ENCODE assay signal across 33 cellular contexts in the genomic region with DNA sequence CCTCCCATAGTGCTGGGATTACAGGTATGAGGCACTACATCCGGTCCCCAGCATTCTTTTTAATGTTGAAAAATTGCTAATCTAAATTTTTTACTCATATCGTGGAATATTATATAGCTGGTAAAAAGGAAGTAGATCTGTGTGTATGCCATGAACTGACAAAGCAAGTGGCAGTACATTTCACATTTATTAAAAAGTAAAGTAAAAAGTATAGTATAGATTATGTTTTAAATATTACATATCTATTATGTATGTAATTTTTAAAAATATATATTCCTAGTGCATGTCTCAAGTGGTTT.
"Had no signal": no experiment of that assay in that cellular context is flagged by ENCODE, and none has a peak within 500 bp of the region (broad histone marks: within the 10 kb centered on the region; RNA-seq: fewer than 3 reads in every experiment).

No MANE protein-coding gene starts in this region.

- H3K27ac ChIP-seq: adrenal gland, body of pancreas, epithelial cell of prostate, esophagus squamous epithelium, gastroesophageal sphincter, heart right ventricle, WERI-Rb-1 had no signal

- H3K9me3 ChIP-seq: adrenal gland, body of pancreas, esophagus squamous epithelium, gastroesophageal sphincter had no signal

- H3K27me3 Mint-ChIP-seq: activated B cell treated with CpG ODN at 0.5 μM for 24 hours; activated CD8-positive, alpha-beta T cell treated with anti-CD3 and anti-CD28 coated beads for 36 hours; activated naive CD4-positive, alpha-beta T cell treated with anti-CD3 and anti-CD28 coated beads, Interleukin-2, amount 50 U/mL, for 24 hours; activated naive CD8-positive, alpha-beta T cell treated with anti-CD3 and anti-CD28 coated beads for 36 hours; activated naive CD8-positive, alpha-beta T cell treated with anti-CD3 and anti-CD28 coated beads, Interleukin-2, amount 50 U/mL, for 24 hours; effector memory CD8-positive, alpha-beta T cell; T-helper 17 cell had no signal

- H3K4me1 ChIP-seq: body of pancreas, esophagus squamous epithelium, gastroesophageal sphincter, heart right ventricle had no signal

- H3K4me3 Mint-ChIP-seq: activated B cell treated with CpG ODN at 0.5 μM for 24 hours; activated CD8-positive, alpha-beta T cell treated with anti-CD3 and anti-CD28 coated beads for 36 hours; activated naive CD4-positive, alpha-beta T cell treated with anti-CD3 and anti-CD28 coated beads for 36 hours; activated naive CD4-positive, alpha-beta T cell treated with anti-CD3 and anti-CD28 coated beads, Interleukin-2, amount 50 U/mL, for 24 hours; activated naive CD8-positive, alpha-beta T cell treated with anti-CD3 and anti-CD28 coated beads for 36 hours; activated naive CD8-positive, alpha-beta T cell treated with anti-CD3 and anti-CD28 coated beads, Interleukin-2, amount 50 U/mL, for 24 hours; activated T-cell treated with anti-CD3 and anti-CD28 coated beads, Interleukin-2, amount 50 U/mL, for 4 hours; activated T-helper 1 cell treated with anti-CD3 and anti-CD28 coated beads, Interleukin-12 subunit alpha, Interleukin-12 subunit beta, Interleukin-2, Interleukin-4 antibody, amounts not matched to agents 30 ng/mL and 10 ng/mL and 1 ng/mL, durations not matched to agents 14 hours and 24 hours and 36 hours; effector memory CD8-positive, alpha-beta T cell; T-helper 17 cell; T-helper 2 cell treated with Interferon-gamma antibody and Interleukin-4, amounts not matched to agents 5 μg/mL and 100 μg/mL, for 36 hours had no signal

- H3K27ac Mint-ChIP-seq: activated B cell treated with CpG ODN at 0.5 μM for 24 hours; activated CD8-positive, alpha-beta T cell treated with anti-CD3 and anti-CD28 coated beads for 36 hours; activated naive CD4-positive, alpha-beta T cell treated with anti-CD3 and anti-CD28 coated beads for 36 hours; activated naive CD4-positive, alpha-beta T cell treated with anti-CD3 and anti-CD28 coated beads, Interleukin-2, amount 50 U/mL, for 24 hours; activated naive CD8-positive, alpha-beta T cell treated with anti-CD3 and anti-CD28 coated beads for 36 hours; activated naive CD8-positive, alpha-beta T cell treated with anti-CD3 and anti-CD28 coated beads, Interleukin-2, amount 50 U/mL, for 24 hours; activated T-helper 1 cell treated with anti-CD3 and anti-CD28 coated beads, Interleukin-12 subunit alpha, Interleukin-12 subunit beta, Interleukin-2, Interleukin-4 antibody, amounts not matched to agents 30 ng/mL and 10 ng/mL and 1 ng/mL, durations not matched to agents 14 hours and 24 hours and 36 hours; activated T-helper 2 cell treated with anti-CD3 and anti-CD28 coated beads, Interferon-gamma antibody, Interleukin-2, Interleukin-4, amounts not matched to agents 10 μg/mL and 5 μg/mL and 100 μg/mL, durations not matched to agents 14 hours and 24 hours and 36 hours; T-helper 17 cell; T-helper 2 cell treated with Interferon-gamma antibody and Interleukin-4, amounts not matched to agents 5 μg/mL and 100 μg/mL, for 36 hours had no signal

- H3K9me3 Mint-ChIP-seq: activated B cell treated with CpG ODN at 0.5 μM for 24 hours; activated naive CD4-positive, alpha-beta T cell treated with anti-CD3 and anti-CD28 coated beads, Interleukin-2, amount 50 U/mL, for 24 hours; activated naive CD8-positive, alpha-beta T cell treated with anti-CD3 and anti-CD28 coated beads for 36 hours; activated naive CD8-positive, alpha-beta T cell treated with anti-CD3 and anti-CD28 coated beads, Interleukin-2, amount 50 U/mL, for 24 hours; activated T-cell treated with anti-CD3 and anti-CD28 coated beads, Interleukin-2, amount 50 U/mL, for 4 hours; activated T-helper 2 cell treated with anti-CD3 and anti-CD28 coated beads, Interferon-gamma antibody, Interleukin-2, Interleukin-4, amounts not matched to agents 10 μg/mL and 5 μg/mL and 100 μg/mL, durations not matched to agents 14 hours and 24 hours and 36 hours; effector memory CD8-positive, alpha-beta T cell; T-helper 2 cell treated with Interferon-gamma antibody and Interleukin-4, amounts not matched to agents 5 μg/mL and 100 μg/mL, for 36 hours had no signal

- DNase-seq: activated B cell treated with CpG ODN at 0.5 μM for 24 hours; activated CD4-positive, alpha-beta T cell treated with anti-CD3 and anti-CD28 coated beads for 48 hours; activated CD4-positive, alpha-beta T cell treated with anti-CD3 and anti-CD28 coated beads, Interleukin-2, amount 50 U/mL, for 1 hour; activated CD4-positive, alpha-beta T cell treated with anti-CD3 and anti-CD28 coated beads, Interleukin-2, amount 50 U/mL, for 48 hours; activated CD8-positive, alpha-beta memory T cell treated with anti-CD3 and anti-CD28 coated beads for 24 hours; activated CD8-positive, alpha-beta T cell treated with anti-CD3 and anti-CD28 coated beads for 36 hours; activated effector memory CD4-positive, alpha-beta T cell treated with anti-CD3 and anti-CD28 coated beads, Interleukin-2, amount 50 U/mL, for 16 hours; activated naive CD4-positive, alpha-beta T cell treated with anti-CD3 and anti-CD28 coated beads for 36 hours; activated naive CD8-positive, alpha-beta T cell treated with anti-CD3 and anti-CD28 coated beads for 36 hours; activated naive CD8-positive, alpha-beta T cell treated with anti-CD3 and anti-CD28 coated beads, Interleukin-2, amount 50 U/mL, for 24 hours; activated T-cell treated with anti-CD3 and anti-CD28 coated beads, Interleukin-2, amount 50 U/mL, for 4 hours; adrenal gland; amygdala; aorta; body of pancreas; caudate nucleus; cortex of kidney; dermis blood vessel endothelial cell; effector CD4-positive, alpha-beta T cell; effector memory CD8-positive, alpha-beta T cell; esophagus squamous epithelium; foreskin melanocyte; heart right ventricle; T-helper 17 cell; T1000; WERI-Rb-1 had no signal

- H3K4me3 ChIP-seq: adrenal gland, body of pancreas, esophagus squamous epithelium, gastroesophageal sphincter, heart right ventricle had no signal

- H3K4me1 Mint-ChIP-seq: activated B cell treated with CpG ODN at 0.5 μM for 24 hours; activated naive CD8-positive, alpha-beta T cell treated with anti-CD3 and anti-CD28 coated beads for 36 hours had no signal

- H3K27me3 ChIP-seq: adrenal gland, body of pancreas, esophagus squamous epithelium, gastroesophageal sphincter, heart right ventricle had no signal

- ATAC-seq: activated CD4-positive, CD25-positive, alpha-beta regulatory T cell treated with anti-CD3 and anti-CD28 coated beads, Interleukin-2, amount 50 U/mL, for 24 hours; activated CD8-positive, alpha-beta T cell treated with anti-CD3 and anti-CD28 coated beads for 36 hours; activated naive CD8-positive, alpha-beta T cell treated with anti-CD3 and anti-CD28 coated beads, Interleukin-2, amount 50 U/mL, for 24 hours; activated T-cell treated with anti-CD3 and anti-CD28 coated beads, Interleukin-2, amount 50 U/mL, for 4 hours; body of pancreas; effector memory CD8-positive, alpha-beta T cell; gastroesophageal sphincter; heart right ventricle; T-helper 17 cell had no signal
